In the genomic region with DNA sequence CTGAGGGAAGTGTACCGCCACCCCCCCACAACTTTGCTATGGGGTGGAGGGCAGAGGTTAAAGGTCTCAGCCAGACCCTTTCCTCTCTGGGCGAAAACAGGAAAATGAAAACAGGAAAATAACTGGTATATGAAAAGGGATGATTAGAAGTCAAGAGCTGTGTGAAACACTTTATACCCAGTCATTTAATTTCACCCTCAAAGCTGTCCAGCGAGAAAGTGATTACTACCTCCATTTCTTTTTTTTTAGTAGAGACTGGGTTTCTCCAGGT, we compare ENCODE assay signal across 9 cellular contexts. TPM values are rescaled to one million over a fixed set of nuclear protein-coding genes. Genes with fewer than 3 reads are reported as not detected.
DNase-seq lines count a peak whose midpoint lies in the region; ATAC-seq and TF ChIP-seq lines count a peak whose summit lies in the region.
"Had no signal": no experiment of that assay in that cellular context is flagged by ENCODE, and none has a peak within 500 bp of the region (broad histone marks: within the 10 kb centered on the region; RNA-seq: fewer than 3 reads in every experiment).

No MANE protein-coding gene starts in this region.

- POLR2A ChIA-PET in activated naive CD8-positive, alpha-beta T cell treated with anti-CD3 and anti-CD28 coated beads, Interleukin-2, amount 10 ng/mL, durations not matched to agents 7 days and 5 days (lab: Charles Lee): interaction anchor here (1.0 to 3.9 kb wide), 7 partner anchors 9 to 90 kb away, joined by 3 to 26 read pairs (median 5); a partner anchor contains a TSS

- ATAC-seq in activated naive CD4-positive, alpha-beta T cell treated with anti-CD3 and anti-CD28 coated beads, Interleukin-2, amount 50 U/mL, for 72 hours: no peak
- no peak for ATAC-seq in activated naive CD8-positive, alpha-beta T cell treated with anti-CD3 and anti-CD28 coated beads, Interleukin-2, amount 10 ng/mL, durations not matched to agents 7 days and 5 days (ENCODE audit: low read depth)
- ATAC-seq in GM19328 (IDR thresholded peaks at IDR 0.05; ENCODE audit: unreplicated experiment): no peak
- no peak for ATAC-seq in HG03280 (IDR thresholded peaks at IDR 0.05; ENCODE audit: unreplicated experiment)
- ATAC-seq in HG03520 (IDR thresholded peaks at IDR 0.05; ENCODE audit: unreplicated experiment): no peak

- no peak for TF ChIP-seq POLR2A in thyroid gland (IDR thresholded peaks at IDR 0.05)

- intact Hi-C loops in thyroid gland (cut with DNase I): no loop called here

- WGBS in thyroid gland, 2 donors: 77 to 92% methylated on average over 3 of the region's 3 CpGs

- H3K9me3 Mint-ChIP-seq in activated naive CD4-positive, alpha-beta T cell treated with anti-CD3 and anti-CD28 coated beads, Interleukin-2, amount 10 ng/mL, durations not matched to agents 7 days and 5 days: no peaks in the 10 kb centered on the region
- no peaks in the 10 kb centered on the region for H3K9me3 Mint-ChIP-seq in activated naive CD4-positive, alpha-beta T cell treated with anti-CD3 and anti-CD28 coated beads, Interleukin-2, amount 50 U/mL, for 72 hours
- H3K9me3 Mint-ChIP-seq in activated naive CD8-positive, alpha-beta T cell treated with anti-CD3 and anti-CD28 coated beads, Interleukin-2, amount 10 ng/mL, durations not matched to agents 7 days and 5 days: no peaks in the 10 kb centered on the region

- H3K4me3 ChIP-seq in mucosa of rectum (ENCODE audit: low read length in 2 of 2): no peak overlapping the region
- no peak overlapping the region for H3K4me3 ChIP-seq in thyroid gland (replicated peaks in 1 of 3)

- CTCF ChIA-PET in activated naive CD4-positive, alpha-beta T cell treated with anti-CD3 and anti-CD28 coated beads, Interleukin-2, amount 10 ng/mL, durations not matched to agents 7 days and 5 days (lab: Charles Lee): interaction anchor here (1.1 to 2.2 kb wide), 4 partner anchors 14 to 72 kb away, joined by 3 to 17 read pairs (median 7); no protein-coding TSS in a partner anchor

- peak overlapping the region in 1 of 2 donors; percentile 82 for H3K9ac ChIP-seq in mucosa of rectum (ENCODE audit: low read depth in 1 of 2, low read length in 2 of 2)

- H3K36me3 ChIP-seq in mucosa of rectum (ENCODE audit: control insufficient read depth in 2 of 2, insufficient read depth in 2 of 2, low read length in 2 of 2) (peaks cover 23 to 30% of the 10 kb centered on the region in 2 donors), thyroid gland (no peaks in the 10 kb centered on the region)

- H3K9me3 ChIP-seq in mucosa of rectum (ENCODE audit: control insufficient read depth in 2 of 2, low read length in 2 of 2) (no peaks in the 10 kb centered on the region), thyroid gland (no peaks in the 10 kb centered on the region)

- H3K27me3 Mint-ChIP-seq in activated naive CD4-positive, alpha-beta T cell treated with anti-CD3 and anti-CD28 coated beads, Interleukin-2, amount 10 ng/mL, durations not matched to agents 7 days and 5 days: no peaks in the 10 kb centered on the region
- no peaks in the 10 kb centered on the region for H3K27me3 Mint-ChIP-seq in activated naive CD8-positive, alpha-beta T cell treated with anti-CD3 and anti-CD28 coated beads, Interleukin-2, amount 10 ng/mL, durations not matched to agents 7 days and 5 days

- no peak for TF ChIP-seq CTCF in thyroid gland (IDR thresholded peaks at IDR 0.05)

- peaks cover 42% of the 10 kb centered on the region for H3K4me1 Mint-ChIP-seq in activated naive CD4-positive, alpha-beta T cell treated with anti-CD3 and anti-CD28 coated beads, Interleukin-2, amount 10 ng/mL, durations not matched to agents 7 days and 5 days
- peaks cover 19% of the 10 kb centered on the region for H3K4me1 Mint-ChIP-seq in activated naive CD8-positive, alpha-beta T cell treated with anti-CD3 and anti-CD28 coated beads, Interleukin-2, amount 10 ng/mL, durations not matched to agents 7 days and 5 days

- H3K27ac Mint-ChIP-seq in activated naive CD4-positive, alpha-beta T cell treated with anti-CD3 and anti-CD28 coated beads, Interleukin-2, amount 10 ng/mL, durations not matched to agents 7 days and 5 days: peak overlapping the region; percentile 84
- H3K27ac Mint-ChIP-seq in activated naive CD4-positive, alpha-beta T cell treated with anti-CD3 and anti-CD28 coated beads, Interleukin-2, amount 50 U/mL, for 72 hours: peak overlapping the region in 1 of 2 donors; percentile 93
- H3K27ac Mint-ChIP-seq in activated naive CD8-positive, alpha-beta T cell treated with anti-CD3 and anti-CD28 coated beads, Interleukin-2, amount 10 ng/mL, durations not matched to agents 7 days and 5 days: peak overlapping the region; percentile 60

- no peaks in the 10 kb centered on the region for H3K27me3 ChIP-seq in mucosa of rectum (ENCODE audit: control insufficient read depth in 2 of 2, insufficient read depth in 2 of 2, low read length in 2 of 2)
- H3K27me3 ChIP-seq in thyroid gland: no peaks in the 10 kb centered on the region

- no peak for DNase-seq in activated naive CD4-positive, alpha-beta T cell treated with anti-CD3 and anti-CD28 coated beads, Interleukin-2, amount 10 ng/mL, durations not matched to agents 7 days and 5 days
- no peak for DNase-seq in activated naive CD4-positive, alpha-beta T cell treated with anti-CD3 and anti-CD28 coated beads, Interleukin-2, amount 50 U/mL, for 72 hours (ENCODE audit: low spot score in 2 of 2)
- DNase-seq in activated naive CD8-positive, alpha-beta T cell treated with anti-CD3 and anti-CD28 coated beads, Interleukin-2, amount 10 ng/mL, durations not matched to agents 7 days and 5 days: no peak
- no peak for DNase-seq in thyroid gland

- H3K27ac ChIP-seq in mucosa of rectum (ENCODE audit: low read depth in 2 of 2, low read length in 2 of 2) (peak overlapping the region; percentile 38 to 83), thyroid gland (peak overlapping the region in 2 of 3 donors; percentile 45 to 78)

- peaks cover 29% of the 10 kb centered on the region for H3K36me3 Mint-ChIP-seq in activated naive CD4-positive, alpha-beta T cell treated with anti-CD3 and anti-CD28 coated beads, Interleukin-2, amount 10 ng/mL, durations not matched to agents 7 days and 5 days
- peaks cover 13 to 14% of the 10 kb centered on the region in 2 donors for H3K36me3 Mint-ChIP-seq in activated naive CD4-positive, alpha-beta T cell treated with anti-CD3 and anti-CD28 coated beads, Interleukin-2, amount 50 U/mL, for 72 hours
- H3K36me3 Mint-ChIP-seq in activated naive CD8-positive, alpha-beta T cell treated with anti-CD3 and anti-CD28 coated beads, Interleukin-2, amount 10 ng/mL, durations not matched to agents 7 days and 5 days: peaks cover 9% of the 10 kb centered on the region

- H3K4me1 ChIP-seq in mucosa of rectum (ENCODE audit: control insufficient read depth in 2 of 2, insufficient read depth in 2 of 2, low read length in 2 of 2) (peaks cover 6 to 8% of the 10 kb centered on the region in 2 donors), thyroid gland (peaks cover 6 to 16% of the 10 kb centered on the region in 2 donors)

- H3K4me3 Mint-ChIP-seq in activated naive CD4-positive, alpha-beta T cell treated with anti-CD3 and anti-CD28 coated beads, Interleukin-2, amount 10 ng/mL, durations not matched to agents 7 days and 5 days: peak overlapping the region; percentile 41
- H3K4me3 Mint-ChIP-seq in activated naive CD8-positive, alpha-beta T cell treated with anti-CD3 and anti-CD28 coated beads, Interleukin-2, amount 10 ng/mL, durations not matched to agents 7 days and 5 days: peak overlapping the region; percentile 86

RNA-seq across cellular contexts. Expression of a gene that starts 0.6 kb away (rescaled TPM):
- total RNA-seq in activated naive CD4-positive, alpha-beta T cell treated with anti-CD3 and anti-CD28 coated beads, Interleukin-2, amount 50 U/mL, for 72 hours: 10 to 100 TPM; 23.1 to 27.3 TPM
- 10 to 100 TPM; 19.8 to 22.1 TPM for total RNA-seq in activated naive CD8-positive, alpha-beta T cell treated with anti-CD3 and anti-CD28 coated beads, Interleukin-2, amount 10 ng/mL, durations not matched to agents 7 days and 5 days
- 10 to 100 TPM in 1 of 4 donors, 1 to 10 TPM in 3; 4.4 to 19.6 (median 7.4) TPM for total RNA-seq in thyroid gland

RNA-seq across cellular contexts. Expression of a gene that starts 21.9 kb away (rescaled TPM):
- total RNA-seq in activated naive CD4-positive, alpha-beta T cell treated with anti-CD3 and anti-CD28 coated beads, Interleukin-2, amount 50 U/mL, for 72 hours: 10 to 100 TPM; 88.0 to 89.2 TPM
- total RNA-seq in activated naive CD8-positive, alpha-beta T cell treated with anti-CD3 and anti-CD28 coated beads, Interleukin-2, amount 10 ng/mL, durations not matched to agents 7 days and 5 days: 10 to 100 TPM; 57.1 to 61.1 TPM
- 10 to 100 TPM; 22.4 to 61.9 (median 32.5) TPM for total RNA-seq in thyroid gland

RNA-seq across cellular contexts. Expression of a gene that starts 27.9 kb away (rescaled TPM):
- 1 to 10 TPM in 1 of 2 donors, under 1 TPM in 1; 0.98 to 3.3 TPM for total RNA-seq in activated naive CD4-positive, alpha-beta T cell treated with anti-CD3 and anti-CD28 coated beads, Interleukin-2, amount 50 U/mL, for 72 hours
- 1 to 10 TPM; 3.9 to 4.6 TPM for total RNA-seq in activated naive CD8-positive, alpha-beta T cell treated with anti-CD3 and anti-CD28 coated beads, Interleukin-2, amount 10 ng/mL, durations not matched to agents 7 days and 5 days
- 1 to 10 TPM in 1 of 4 donors, not detected in 3; 1.4 TPM for total RNA-seq in thyroid gland

RNA-seq across cellular contexts. Expression of a gene that starts 39.7 kb away (rescaled TPM):
- 1 to 10 TPM; 3.0 to 7.1 TPM for total RNA-seq in activated naive CD4-positive, alpha-beta T cell treated with anti-CD3 and anti-CD28 coated beads, Interleukin-2, amount 50 U/mL, for 72 hours
- total RNA-seq in activated naive CD8-positive, alpha-beta T cell treated with anti-CD3 and anti-CD28 coated beads, Interleukin-2, amount 10 ng/mL, durations not matched to agents 7 days and 5 days: 1 to 10 TPM; 1.2 to 1.8 TPM
- total RNA-seq in thyroid gland: under 1 TPM in 1 of 4 donors, not detected in 3; 0.78 TPM
- total RNA-seq: pulmonary artery endothelial cell had no signal
